In genomic region chr19:13208131-13208963, GRCh38 we compare ENCODE assay signal across 8 cellular contexts. TPM values are rescaled to one million over a fixed set of nuclear protein-coding genes. Genes with fewer than 3 reads are reported as not detected.
DNase-seq lines count a peak whose midpoint lies in the region; ATAC-seq, FAIRE-seq and TF ChIP-seq lines count a peak whose summit lies in the region.

No MANE protein-coding gene starts in this region.

- H3K4ac ChIP-seq in H1 (replicated peaks; ENCODE audit: insufficient read length, low read depth, low read length) = no peak overlapping the region

- H2BK5ac ChIP-seq in H1 (ENCODE audit: low read depth, low read length) = 0 out of 2 replicates have a peak overlapping the region, but pooled peaks have one; percentile 52

- peak overlapping the region; percentile 47 for H3K4me3 ChIP-seq in HL-60 (replicated peaks; ENCODE audit: insufficient read depth, low read length)
- no peak overlapping the region for H3K4me3 ChIP-seq in H1 (ENCODE audit: extremely low read depth in 1 of 4, insufficient read depth in 2 of 4, low read depth in 3 of 4, low read length in 4 of 4)
- peak overlapping the region; percentile 52 for H3K4me3 ChIP-seq in suprapubic skin

- POLR2A ChIA-PET in H1 (lab: Charles Lee; ENCODE audit: partially characterized antibody) = interaction anchor here (0.6 kb wide), 1 partner anchor 13 kb away, joined by 3 read pairs; no protein-coding TSS in a partner anchor

- H2AFZ ChIP-seq in H1 (ENCODE audit: low read length) = no peak overlapping the region

- no peak overlapping the region for H2BK20ac ChIP-seq in H1 (ENCODE audit: low read length)

- no peak for TF ChIP-seq EP300 in H1 (IDR thresholded peaks at IDR 0.05; ENCODE audit: borderline replicate concordance in 1 of 2, low read depth in 2 of 2, low read length in 2 of 2)
- TF ChIP-seq EP300 in suprapubic skin (IDR thresholded peaks at IDR 0.05) = no peak

- peaks cover 0 to 10% (median 5%) of the 10 kb centered on the region in 4 experiments; a peak in 4 of 7 replicates for H3K4me1 ChIP-seq in H1 (replicated peaks in 1 of 4; ENCODE audit: control insufficient read depth in 3 of 4, insufficient read depth in 4 of 4, low read length in 3 of 4)
- peaks cover 12% of the 10 kb centered on the region for H3K4me1 ChIP-seq in suprapubic skin

- H3K14ac ChIP-seq in H1 (ENCODE audit: insufficient read length) = no peak overlapping the region

- no peaks in the 10 kb centered on the region for H3K36me3 Mint-ChIP-seq in natural killer cell treated with Interleukin-12 subunit alpha and Interleukin-12 subunit beta and Interleukin-15 and Interleukin-18, amount 100 ng/mL, for 72 hours

- no peaks in the 10 kb centered on the region for H3K27me3 Mint-ChIP-seq in natural killer cell treated with Interleukin-12 subunit alpha and Interleukin-12 subunit beta and Interleukin-15 and Interleukin-18, amount 100 ng/mL, for 72 hours

- H3K79me1 ChIP-seq in H1 (ENCODE audit: low read depth, low read length) = no peaks in the 10 kb centered on the region

- TF ChIP-seq CTCF in HL-60 (IDR thresholded peaks at IDR 0.05; ENCODE audit: insufficient read depth, low read length) (no peak), H1 (IDR thresholded peaks at IDR 0.05; ENCODE audit: control extremely low read depth in 1 of 3, insufficient read depth in 1 of 3, low read depth in 1 of 3, low read length in 3 of 3) (no peak), suprapubic skin (IDR thresholded peaks at IDR 0.05) (no peak)

- CTCF ChIA-PET in H1 (lab: Charles Lee; ENCODE audit: partially characterized antibody) = interaction anchor here (1.0 kb wide), 1 partner anchor 13 kb away, joined by 3 read pairs; no protein-coding TSS in a partner anchor

- peak overlapping the region; percentile 83 for H3K4me3 Mint-ChIP-seq in natural killer cell treated with Interleukin-12 subunit alpha and Interleukin-12 subunit beta and Interleukin-15 and Interleukin-18, amount 100 ng/mL, for 72 hours

- H3K9ac ChIP-seq in H1 (replicated peaks in 1 of 4; ENCODE audit: extremely low read depth in 1 of 4, low read depth in 3 of 4, low read length in 3 of 4) = no peak overlapping the region

- peaks cover 0 to 2% of the 10 kb centered on the region in 2 experiments for H4K20me1 ChIP-seq in H1 (replicated peaks in 1 of 2; ENCODE audit: control insufficient read depth in 1 of 2, insufficient read depth in 2 of 2, low read length in 2 of 2)

- no peak overlapping the region for H4K91ac ChIP-seq in H1 (replicated peaks; ENCODE audit: insufficient read length, low read length)

- H3K27ac Mint-ChIP-seq in natural killer cell treated with Interleukin-12 subunit alpha and Interleukin-12 subunit beta and Interleukin-15 and Interleukin-18, amount 100 ng/mL, for 72 hours = peak overlapping the region; percentile 72 to 96

- no peak overlapping the region for H2BK12ac ChIP-seq in H1 (ENCODE audit: low read depth, low read length)

- H3K4me2 ChIP-seq in H1 (ENCODE audit: insufficient read depth in 1 of 2, low read depth in 2 of 2, low read length in 2 of 2) = no peak overlapping the region

- H4K5ac ChIP-seq in H1 (ENCODE audit: insufficient read length, low read depth, low read length) = no peak overlapping the region

- WGBS in H1 (ENCODE audit: extremely low coverage in 1 of 2, insufficient coverage in 1 of 2, insufficient read length in 1 of 2, insufficient replicate concordance in 2 of 2, low coverage in 1 of 2, low lambda C conversion rate in 2 of 2, missing lambda C conversion rate in 1 of 2), 2 experiments = 93% methylated on average over 26 of the region's 49 CpGs; no CpG with 5 or more reads in 1 of the 2 experiments
- 32% methylated on average over 17 of the region's 49 CpGs for WGBS in suprapubic skin

- H3K27me3 ChIP-seq in HL-60 (ENCODE audit: insufficient read depth, poor library complexity, severe bottlenecking) (no peaks in the 10 kb centered on the region), H1 (replicated peaks in 1 of 4; ENCODE audit: control insufficient read depth in 3 of 4, extremely low read depth in 1 of 4, insufficient read depth in 3 of 4, low read length in 3 of 4) (no peaks in the 10 kb centered on the region), suprapubic skin (no peaks in the 10 kb centered on the region)

- no peak for FAIRE-seq in H1 (lab: Jason Lieb, UNC)

- DNase-seq in HL-60 (ENCODE audit: low read depth in 1 of 2, low spot score in 1 of 2) (peak; percentile 30 to 69), H1 (ENCODE audit: low read depth in 1 of 2, low spot score in 2 of 2) (no peak), suprapubic skin (ENCODE audit: low spot score in 2 of 2) (peak in 1 of 2 donors; percentile 70), HuH-7 (ENCODE audit: low spot score) (no peak), posterior vena cava (ENCODE audit: low spot score) (no peak)
- DNase-seq in activated CD4-positive, alpha-beta T cell treated with anti-CD3 and anti-CD28 coated beads, Interleukin-2, amount 50 U/mL, for 24 hours (ENCODE audit: low read depth in 1 of 2, low spot score in 1 of 2) = peak; percentile 39 to 70
- DNase-seq in natural killer cell treated with Interleukin-12 subunit alpha and Interleukin-12 subunit beta and Interleukin-15 and Interleukin-18, amount 100 ng/mL, for 72 hours (ENCODE audit: low spot score) = no peak

- peaks cover 15% of the 10 kb centered on the region in 2 donors for H3K4me1 Mint-ChIP-seq in natural killer cell treated with Interleukin-12 subunit alpha and Interleukin-12 subunit beta and Interleukin-15 and Interleukin-18, amount 100 ng/mL, for 72 hours (ENCODE audit: low read depth in 2 of 2)

- no peak overlapping the region for H2BK120ac ChIP-seq in H1 (replicated peaks; ENCODE audit: low read depth, low read length)

- H2BK15ac ChIP-seq in H1 (ENCODE audit: low read length) = no peak overlapping the region; the same call in 1 of the 2 replicates

- no peaks in the 10 kb centered on the region for H3K9me3 Mint-ChIP-seq in natural killer cell treated with Interleukin-12 subunit alpha and Interleukin-12 subunit beta and Interleukin-15 and Interleukin-18, amount 100 ng/mL, for 72 hours

- no peaks in the 10 kb centered on the region; a peak in 1 of 8 replicates for H3K36me3 ChIP-seq in H1 (ENCODE audit: control insufficient read depth in 2 of 4, insufficient read depth in 4 of 4, low read length in 3 of 4)
- H3K36me3 ChIP-seq in suprapubic skin = no peaks in the 10 kb centered on the region

- H3K23me2 ChIP-seq in H1 (ENCODE audit: low read depth, low read length) = 0 out of 2 replicates have a peak, but pooled peaks cover 2% of the 10 kb centered on the region

- TF ChIP-seq POLR2A in GM19099 (IDR thresholded peaks at IDR 0.05; ENCODE audit: extremely low read depth, insufficient read length, low read depth) (peak; percentile 55), H1 (IDR thresholded peaks at IDR 0.05; ENCODE audit: control extremely low read depth in 1 of 2, low read depth in 2 of 2, low read length in 2 of 2) (no peak), suprapubic skin (IDR thresholded peaks at IDR 0.05) (no peak)

- H2AK5ac ChIP-seq in H1 (ENCODE audit: low read depth, low read length) = no peak overlapping the region

- H3K9me3 ChIP-seq in H1 (ENCODE audit: insufficient read depth in 2 of 2, low read depth in 1 of 2, low read length in 1 of 2) (no peaks in the 10 kb centered on the region), suprapubic skin (no peaks in the 10 kb centered on the region)

- H3K27ac ChIP-seq in HL-60 (replicated peaks) = peak overlapping the region; percentile 44
- H3K27ac ChIP-seq in H1 (ENCODE audit: low read depth, low read length) = no peak overlapping the region
- peak overlapping the region; percentile 59 for H3K27ac ChIP-seq in suprapubic skin

- ATAC-seq in natural killer cell treated with Interleukin-12 subunit alpha and Interleukin-12 subunit beta and Interleukin-15 and Interleukin-18, amount 100 ng/mL, for 72 hours = peak; percentile 76 to 87

- H4K8ac ChIP-seq in H1 (ENCODE audit: extremely low read depth, insufficient read depth, low read length) = no peak overlapping the region; the same call in none of the 2 replicates

- H3K56ac ChIP-seq in H1 (replicated peaks; ENCODE audit: insufficient read length, low read depth, low read length) = no peak overlapping the region

- no peaks in the 10 kb centered on the region for H3K79me2 ChIP-seq in H1 (ENCODE audit: control insufficient read depth in 1 of 2, insufficient read depth in 2 of 2, low read length in 2 of 2)

- TF ChIP-seq RAD21 in H1 (IDR thresholded peaks at IDR 0.05 in 1 of 2, conservative IDR thresholded peaks at IDR 0.05 in 1 of 2; ENCODE audit: low read depth in 2 of 2, low read length in 2 of 2) = no peak

- intact Hi-C loops in posterior vena cava (cut with DNase I) = no loop called here

- no peak overlapping the region for H3K23ac ChIP-seq in H1 (ENCODE audit: insufficient read length)

- no peak overlapping the region for H3K18ac ChIP-seq in H1 (ENCODE audit: extremely low read depth, low read length)

RNA-seq across cellular contexts. Expression of gene IER2, which starts 58.1 kb away (rescaled TPM):
- total RNA-seq in H1 (2021; fragmentation: NEBNext Ultra II Directional; extraction: Animal tissue kit (Norgen Biotek cat#: 25700)) = 137 and 138 TPM in 2 replicates
- polyA plus RNA-seq in H1 (2011; rRNA removed) = 84.5 and 151 TPM in 2 replicates
- 66.0 TPM for polyA plus RNA-seq in H1 (2011; cell fraction: cytosol; rRNA removed)
- polyA plus RNA-seq in H1 (2011; cell fraction: nucleus; rRNA removed) = 110 TPM
- 106 to 120 TPM (median 111 TPM) in 4 replicates for polyA plus RNA-seq in H1 (2012, experiment 1 of 2)
- polyA plus RNA-seq in H1 (2012, experiment 2 of 2) = 92.0 TPM
- polyA plus RNA-seq in H1 (2013, experiment 1 of 2) = 105 TPM
- 105 TPM for polyA plus RNA-seq in H1 (2013, experiment 2 of 2)
- 6.0 and 9.9 TPM in 2 replicates for polyA minus RNA-seq in H1 (2011; rRNA and poly(A)+ RNA removed)
- polyA minus RNA-seq in H1 (2011; cell fraction: cytosol; rRNA and poly(A)+ RNA removed) = 33.4 TPM
- polyA minus RNA-seq in H1 (2011; cell fraction: nucleus; rRNA and poly(A)+ RNA removed) = 81.9 TPM
- total RNA-seq in natural killer cell treated with Interleukin-12 subunit alpha and Interleukin-12 subunit beta and Interleukin-15 and Interleukin-18, amount 100 ng/mL, for 72 hours = 100 to 1,000 TPM; 106 to 117 TPM
- total RNA-seq in suprapubic skin (100 to 1,000 TPM; 154 to 377 (median 214) TPM), posterior vena cava (100 to 1,000 TPM in 1 of 2 donors, 10 to 100 TPM in 1; 73.1 to 130 TPM)

RNA-seq across cellular contexts. Expression of gene STX10, which starts 58.2 kb away (rescaled TPM):
- 50.8 and 53.0 TPM in 2 replicates for total RNA-seq in H1 (2021; fragmentation: NEBNext Ultra II Directional; extraction: Animal tissue kit (Norgen Biotek cat#: 25700))
- polyA plus RNA-seq in H1 (2011; rRNA removed) = 80.1 and 86.8 TPM in 2 replicates
- polyA plus RNA-seq in H1 (2011; cell fraction: cytosol; rRNA removed) = 88.9 TPM
- 146 TPM for polyA plus RNA-seq in H1 (2011; cell fraction: nucleus; rRNA removed)
- 58.8 to 94.1 TPM (median 80.2 TPM) in 4 replicates for polyA plus RNA-seq in H1 (2012, experiment 1 of 2)
- polyA plus RNA-seq in H1 (2012, experiment 2 of 2) = 81.1 TPM
- 48.9 TPM for polyA plus RNA-seq in H1 (2013, experiment 1 of 2)
- 49.5 TPM for polyA plus RNA-seq in H1 (2013, experiment 2 of 2)
- polyA minus RNA-seq in H1 (2011; rRNA and poly(A)+ RNA removed) = 44.8 and 47.0 TPM in 2 replicates
- polyA minus RNA-seq in H1 (2011; cell fraction: cytosol; rRNA and poly(A)+ RNA removed) = 40.2 TPM
- 36.6 TPM for polyA minus RNA-seq in H1 (2011; cell fraction: nucleus; rRNA and poly(A)+ RNA removed)
- total RNA-seq in natural killer cell treated with Interleukin-12 subunit alpha and Interleukin-12 subunit beta and Interleukin-15 and Interleukin-18, amount 100 ng/mL, for 72 hours = 10 to 100 TPM; 48.1 to 62.5 TPM
- total RNA-seq in suprapubic skin (100 to 1,000 TPM in 1 of 4 donors, 10 to 100 TPM in 3; 71.9 to 110 (median 82.2) TPM), posterior vena cava (10 to 100 TPM; 31.4 to 39.0 TPM)

Comparison
In these comparisons a context has a peak if more than half of its experiments do, and no peak if none do; other contexts are left out.
1. DNase-seq: peak in HL-60 (2 of 2) and activated CD4-positive, alpha-beta T cell treated with anti-CD3 and anti-CD28 coated beads, Interleukin-2, amount 50 U/mL, for 24 hours (2 of 2); none in H1 (0 of 2), natural killer cell treated with Interleukin-12 subunit alpha and Interleukin-12 subunit beta and Interleukin-15 and Interleukin-18, amount 100 ng/mL, for 72 hours (single experiment), HuH-7 (single experiment) and posterior vena cava (single experiment).
2. H3K4me3 ChIP-seq: peak in HL-60 (single experiment) and suprapubic skin (single experiment); none in H1 (0 of 4).